1 cellular context compared by ENCODE assay signal in genomic region chr3:120227710-120228347, GRCh38.
TF ChIP-seq lines count a peak whose summit lies in the region.

No MANE protein-coding gene starts in this region.

TF ChIP-seq in WTC11, 78 proteins besides CTCF, POLR2A, EP300 and RAD21 (continued from another document):
- TF ChIP-seq PREB (CRISPR knock-in tag; IDR thresholded peaks at IDR 0.05; ENCODE audit: borderline replicate concordance) (no peak), E2F4 (CRISPR knock-in tag; IDR thresholded peaks at IDR 0.05; ENCODE audit: borderline replicate concordance, low read depth) (no peak), MXD4 (CRISPR knock-in tag; IDR thresholded peaks at IDR 0.05; ENCODE audit: borderline replicate concordance) (no peak), CDX4 (CRISPR knock-in tag; IDR thresholded peaks at IDR 0.05; ENCODE audit: borderline replicate concordance) (no peak), PRRX2 (CRISPR knock-in tag; IDR thresholded peaks at IDR 0.05) (no peak), TEAD4 (CRISPR knock-in tag; IDR thresholded peaks at IDR 0.05) (no peak), ATF6 (CRISPR knock-in tag; IDR thresholded peaks at IDR 0.05) (no peak)
